In the genomic region with DNA sequence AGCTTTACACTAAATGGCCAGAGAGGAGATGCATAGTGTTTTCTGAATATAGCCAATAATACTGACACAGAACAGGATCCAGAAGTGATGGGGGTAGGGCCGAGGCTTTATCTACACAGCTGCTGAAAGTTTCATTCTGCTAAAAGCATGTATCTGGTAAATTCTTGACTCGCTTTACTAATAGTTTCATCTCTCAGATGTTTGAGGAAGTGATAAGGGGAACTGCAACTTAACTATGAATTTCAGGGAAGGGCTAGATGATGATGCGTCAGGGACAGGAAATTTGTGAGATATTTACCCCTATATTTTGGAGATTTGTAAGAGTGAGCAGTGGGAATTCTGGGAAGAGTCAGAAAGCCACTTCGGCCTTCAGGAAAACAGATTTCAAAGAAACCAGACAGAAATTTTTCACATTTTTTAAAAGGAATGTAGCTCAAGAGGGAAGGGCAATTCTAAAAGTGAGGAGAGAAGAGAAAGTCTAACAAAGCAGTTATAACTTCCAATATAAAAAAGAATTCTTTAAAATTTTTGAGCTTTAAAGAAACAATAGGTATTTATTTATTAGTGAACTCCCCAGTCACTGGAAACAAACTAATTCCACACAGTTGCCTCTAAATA, we compare ENCODE assay signal across 1 cellular context.
TF ChIP-seq lines count a peak whose summit lies in the region.

No MANE protein-coding gene starts in this region.

TF ChIP-seq in GM23338, 12 proteins besides CTCF, POLR2A, EP300 and RAD21 (continued from another document):
- TF ChIP-seq, protein P1, sequence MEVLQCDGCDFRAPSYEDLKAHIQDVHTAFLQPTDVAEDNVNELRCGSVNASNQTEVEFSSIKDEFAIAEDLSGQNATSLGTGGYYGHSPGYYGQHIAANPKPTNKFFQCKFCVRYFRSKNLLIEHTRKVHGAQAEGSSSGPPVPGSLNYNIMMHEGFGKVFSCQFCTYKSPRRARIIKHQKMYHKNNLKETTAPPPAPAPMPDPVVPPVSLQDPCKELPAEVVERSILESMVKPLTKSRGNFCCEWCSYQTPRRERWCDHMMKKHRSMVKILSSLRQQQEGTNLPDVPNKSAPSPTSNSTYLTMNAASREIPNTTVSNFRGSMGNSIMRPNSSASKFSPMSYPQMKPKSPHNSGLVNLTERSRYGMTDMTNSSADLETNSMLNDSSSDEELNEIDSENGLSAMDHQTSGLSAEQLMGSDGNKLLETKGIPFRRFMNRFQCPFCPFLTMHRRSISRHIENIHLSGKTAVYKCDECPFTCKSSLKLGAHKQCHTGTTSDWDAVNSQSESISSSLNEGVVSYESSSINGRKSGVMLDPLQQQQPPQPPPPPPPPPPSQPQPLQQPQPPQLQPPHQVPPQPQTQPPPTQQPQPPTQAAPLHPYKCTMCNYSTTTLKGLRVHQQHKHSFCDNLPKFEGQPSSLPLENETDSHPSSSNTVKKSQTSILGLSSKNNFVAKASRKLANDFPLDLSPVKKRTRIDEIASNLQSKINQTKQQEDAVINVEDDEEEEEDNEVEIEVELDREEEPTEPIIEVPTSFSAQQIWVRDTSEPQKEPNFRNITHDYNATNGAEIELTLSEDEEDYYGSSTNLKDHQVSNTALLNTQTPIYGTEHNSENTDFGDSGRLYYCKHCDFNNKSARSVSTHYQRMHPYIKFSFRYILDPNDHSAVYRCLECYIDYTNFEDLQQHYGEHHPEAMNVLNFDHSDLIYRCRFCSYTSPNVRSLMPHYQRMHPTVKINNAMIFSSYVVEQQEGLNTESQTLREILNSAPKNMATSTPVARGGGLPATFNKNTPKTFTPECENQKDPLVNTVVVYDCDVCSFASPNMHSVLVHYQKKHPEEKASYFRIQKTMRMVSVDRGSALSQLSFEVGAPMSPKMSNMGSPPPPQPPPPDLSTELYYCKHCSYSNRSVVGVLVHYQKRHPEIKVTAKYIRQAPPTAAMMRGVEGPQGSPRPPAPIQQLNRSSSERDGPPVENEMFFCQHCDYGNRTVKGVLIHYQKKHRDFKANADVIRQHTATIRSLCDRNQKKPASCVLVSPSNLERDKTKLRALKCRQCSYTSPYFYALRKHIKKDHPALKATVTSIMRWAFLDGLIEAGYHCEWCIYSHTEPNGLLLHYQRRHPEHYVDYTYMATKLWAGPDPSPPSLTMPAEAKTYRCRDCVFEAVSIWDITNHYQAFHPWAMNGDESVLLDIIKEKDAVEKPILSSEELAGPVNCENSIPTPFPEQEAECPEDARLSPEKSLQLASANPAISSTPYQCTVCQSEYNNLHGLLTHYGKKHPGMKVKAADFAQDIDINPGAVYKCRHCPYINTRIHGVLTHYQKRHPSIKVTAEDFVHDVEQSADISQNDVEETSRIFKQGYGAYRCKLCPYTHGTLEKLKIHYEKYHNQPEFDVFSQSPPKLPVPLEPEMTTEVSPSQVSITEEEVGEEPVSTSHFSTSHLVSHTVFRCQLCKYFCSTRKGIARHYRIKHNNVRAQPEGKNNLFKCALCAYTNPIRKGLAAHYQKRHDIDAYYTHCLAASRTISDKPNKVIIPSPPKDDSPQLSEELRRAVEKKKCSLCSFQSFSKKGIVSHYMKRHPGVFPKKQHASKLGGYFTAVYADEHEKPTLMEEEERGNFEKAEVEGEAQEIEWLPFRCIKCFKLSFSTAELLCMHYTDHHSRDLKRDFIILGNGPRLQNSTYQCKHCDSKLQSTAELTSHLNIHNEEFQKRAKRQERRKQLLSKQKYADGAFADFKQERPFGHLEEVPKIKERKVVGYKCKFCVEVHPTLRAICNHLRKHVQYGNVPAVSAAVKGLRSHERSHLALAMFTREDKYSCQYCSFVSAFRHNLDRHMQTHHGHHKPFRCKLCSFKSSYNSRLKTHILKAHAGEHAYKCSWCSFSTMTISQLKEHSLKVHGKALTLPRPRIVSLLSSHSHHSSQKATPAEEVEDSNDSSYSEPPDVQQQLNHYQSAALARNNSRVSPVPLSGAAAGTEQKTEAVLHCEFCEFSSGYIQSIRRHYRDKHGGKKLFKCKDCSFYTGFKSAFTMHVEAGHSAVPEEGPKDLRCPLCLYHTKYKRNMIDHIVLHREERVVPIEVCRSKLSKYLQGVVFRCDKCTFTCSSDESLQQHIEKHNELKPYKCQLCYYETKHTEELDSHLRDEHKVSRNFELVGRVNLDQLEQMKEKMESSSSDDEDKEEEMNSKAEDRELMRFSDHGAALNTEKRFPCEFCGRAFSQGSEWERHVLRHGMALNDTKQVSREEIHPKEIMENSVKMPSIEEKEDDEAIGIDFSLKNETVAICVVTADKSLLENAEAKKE (CRISPR knock-in tag; IDR thresholded peaks at IDR 0.05), result no peak
- no peak for TF ChIP-seq JUNB (IDR thresholded peaks at IDR 0.05; ENCODE audit: unreplicated experiment)
- no peak for TF ChIP-seq ZNF114 (CRISPR knock-in tag; IDR thresholded peaks at IDR 0.05)
- no peak for TF ChIP-seq CREB1 (CRISPR knock-in tag; IDR thresholded peaks at IDR 0.05; ENCODE audit: low read depth)
- TF ChIP-seq ZNF331 (CRISPR knock-in tag; IDR thresholded peaks at IDR 0.05; ENCODE audit: low read depth), result no peak
- TF ChIP-seq, protein P2, sequence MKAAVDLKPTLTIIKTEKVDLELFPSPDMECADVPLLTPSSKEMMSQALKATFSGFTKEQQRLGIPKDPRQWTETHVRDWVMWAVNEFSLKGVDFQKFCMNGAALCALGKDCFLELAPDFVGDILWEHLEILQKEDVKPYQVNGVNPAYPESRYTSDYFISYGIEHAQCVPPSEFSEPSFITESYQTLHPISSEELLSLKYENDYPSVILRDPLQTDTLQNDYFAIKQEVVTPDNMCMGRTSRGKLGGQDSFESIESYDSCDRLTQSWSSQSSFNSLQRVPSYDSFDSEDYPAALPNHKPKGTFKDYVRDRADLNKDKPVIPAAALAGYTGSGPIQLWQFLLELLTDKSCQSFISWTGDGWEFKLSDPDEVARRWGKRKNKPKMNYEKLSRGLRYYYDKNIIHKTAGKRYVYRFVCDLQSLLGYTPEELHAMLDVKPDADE (IDR thresholded peaks at IDR 0.05), result no peak
- TF ChIP-seq STAT1 (IDR thresholded peaks at IDR 0.05; ENCODE audit: unreplicated experiment), result no peak
- TF ChIP-seq POLR2AphosphoS5 (IDR thresholded peaks at IDR 0.05; ENCODE audit: low read depth), result no peak
- TF ChIP-seq EZH2phosphoT487 (IDR thresholded peaks at IDR 0.05; ENCODE audit: unreplicated experiment), result no peak
- no peak for TF ChIP-seq EZH2 (IDR thresholded peaks at IDR 0.05; ENCODE audit: low read depth, unreplicated experiment)
- TF ChIP-seq NANOG (IDR thresholded peaks at IDR 0.05; ENCODE audit: borderline replicate concordance), result no peak
TF ChIP-seq in GM23338: peak in this region for 0.
